Comparison of ENCODE assay signal across 9 cellular contexts in genomic region chr12:113098428-113099028, GRCh38. TPM values are rescaled to one million over a fixed set of nuclear protein-coding genes. Genes with fewer than 3 reads are reported as not detected.
DNase-seq lines count a peak whose midpoint lies in the region; ATAC-seq and TF ChIP-seq lines count a peak whose summit lies in the region.
"Had no signal": no experiment of that assay in that cellular context is flagged by ENCODE, and none has a peak within 500 bp of the region (broad histone marks: within the 10 kb centered on the region; RNA-seq: fewer than 3 reads in every experiment).

No MANE protein-coding gene starts in this region.

- H3K4me3 Mint-ChIP-seq in naive B cell, result peak overlapping the region in 1 of 8 donors; percentile 37

- peak; percentile 72 for ATAC-seq in HG03354 (IDR thresholded peaks at IDR 0.05; ENCODE audit: poor library complexity, severe bottlenecking, unreplicated experiment)
- ATAC-seq in naive B cell (ENCODE audit: low read depth in 2 of 2), result peak; percentile 69 to 81
- ATAC-seq in HG02571 (IDR thresholded peaks at IDR 0.05; ENCODE audit: unreplicated experiment), result no peak

- H3K36me3 Mint-ChIP-seq in naive B cell, result no peaks in the 10 kb centered on the region

- H3K4me3 ChIP-seq in epithelial cell of proximal tubule (ENCODE audit: low read depth, low read length), result no peak overlapping the region

- DNase-seq in Daoy (ENCODE audit: low read depth), result peak; percentile 96
- peak; percentile 85 for DNase-seq in NCI-H82 (lab: John Stamatoyannopoulos, UW)
- peak; percentile 55 for DNase-seq in activated T-cell treated with anti-CD3 and anti-CD28 coated beads for 1 hour (ENCODE audit: low read depth)
- peak; percentile 76 for DNase-seq in epithelial cell of proximal tubule (ENCODE audit: low read depth)
- DNase-seq in naive B cell, result peak; percentile 66
- DNase-seq in stimulated activated naive CD4-positive, alpha-beta T cell treated with Interleukin-2 at 50 U/mL for 16 hours (lab: John Stamatoyannopoulos, UW), result peak; percentile 51

- no peaks in the 10 kb centered on the region for H3K27me3 Mint-ChIP-seq in naive B cell

- peak overlapping the region; percentile 47 to 94 (median 82) for H3K27ac Mint-ChIP-seq in naive B cell

- peaks cover 25 to 43% (median 28%) of the 10 kb centered on the region in 3 donors for H3K4me1 Mint-ChIP-seq in naive B cell

- peak; percentile 93 for TF ChIP-seq CTCF in epithelial cell of proximal tubule (conservative IDR thresholded peaks at IDR 0.05; ENCODE audit: low read depth, low read length)

- H3K9me3 Mint-ChIP-seq in naive B cell, result no peaks in the 10 kb centered on the region

RNA-seq across cellular contexts. Expression of gene RASAL1, which starts 37.0 kb away (rescaled TPM):
- total RNA-seq in Daoy (2014; rRNA removed; shearing (Covaris generic)), result 0.06 TPM in 1 of 2 replicates, not detected in the other
- total RNA-seq in epithelial cell of proximal tubule, result 2.0 and 2.1 TPM in 2 replicates
- polyA plus RNA-seq in naive B cell (ENCODE audit: low read depth in 6 of 6), result under 1 TPM in 4 of 6 donors, not detected in 2; 0.17 to 0.48 (median 0.41) TPM

RNA-seq across cellular contexts. Expression of gene DTX1, which starts 42.0 kb away (rescaled TPM):
- total RNA-seq in Daoy (2014; rRNA removed; shearing (Covaris generic)), result 0.24 and 2.3 TPM in 2 replicates
- total RNA-seq in epithelial cell of proximal tubule, result not detected in 2 replicates
- 10 to 100 TPM in 3 of 6 donors, 1 to 10 TPM in 3; 1.9 to 16.8 (median 9.8) TPM for polyA plus RNA-seq in naive B cell (ENCODE audit: low read depth in 6 of 6)

RNA-seq across cellular contexts. Expression of gene CFAP73, which starts 51.0 kb away (rescaled TPM):
- not detected in 2 replicates for total RNA-seq in Daoy (2014; rRNA removed; shearing (Covaris generic))
- total RNA-seq in epithelial cell of proximal tubule, result not detected in 2 replicates
- polyA plus RNA-seq in naive B cell (ENCODE audit: low read depth in 6 of 6), result 1 to 10 TPM in 1 of 6 donors, not detected in 5; 1.2 TPM
- total RNA-seq: mononuclear cell had no signal
